ENCODE assay signal across 3 cellular contexts in genomic region chr3:123005291-123005690, GRCh38.
A peak's percentile ranks its signal among the peaks of the same experiment; 100 is the strongest.
TF ChIP-seq lines count a peak whose summit lies in the region.

No MANE protein-coding gene starts in this region.

TF ChIP-seq in HEK293, 187 proteins besides CTCF, POLR2A, EP300 and RAD21:
- TF ChIP-seq ZNF580 (tag by site-specific recombination; IDR thresholded peaks at IDR 0.05), result no peak
- no peak for TF ChIP-seq ZNF37A (tag by site-specific recombination; IDR thresholded peaks at IDR 0.05)
- TF ChIP-seq ZNF121 (tag by site-specific recombination; IDR thresholded peaks at IDR 0.05), result peak; percentile 94
- TF ChIP-seq ZNF48 (tag by site-specific recombination; IDR thresholded peaks at IDR 0.05), result no peak
- TF ChIP-seq IKZF3 (tag by site-specific recombination; IDR thresholded peaks at IDR 0.05), result no peak
TF ChIP-seq in HEK293: peak in this region for 1.

TF ChIP-seq in K562, 482 proteins besides CTCF, POLR2A, EP300 and RAD21:
- 0 out of 2 replicates have a peak, but pooled peaks have one; percentile 7 for TF ChIP-seq ZNF121 (CRISPR knock-in tag; conservative IDR thresholded peaks at IDR 0.05)
- TF ChIP-seq, protein P1, sequence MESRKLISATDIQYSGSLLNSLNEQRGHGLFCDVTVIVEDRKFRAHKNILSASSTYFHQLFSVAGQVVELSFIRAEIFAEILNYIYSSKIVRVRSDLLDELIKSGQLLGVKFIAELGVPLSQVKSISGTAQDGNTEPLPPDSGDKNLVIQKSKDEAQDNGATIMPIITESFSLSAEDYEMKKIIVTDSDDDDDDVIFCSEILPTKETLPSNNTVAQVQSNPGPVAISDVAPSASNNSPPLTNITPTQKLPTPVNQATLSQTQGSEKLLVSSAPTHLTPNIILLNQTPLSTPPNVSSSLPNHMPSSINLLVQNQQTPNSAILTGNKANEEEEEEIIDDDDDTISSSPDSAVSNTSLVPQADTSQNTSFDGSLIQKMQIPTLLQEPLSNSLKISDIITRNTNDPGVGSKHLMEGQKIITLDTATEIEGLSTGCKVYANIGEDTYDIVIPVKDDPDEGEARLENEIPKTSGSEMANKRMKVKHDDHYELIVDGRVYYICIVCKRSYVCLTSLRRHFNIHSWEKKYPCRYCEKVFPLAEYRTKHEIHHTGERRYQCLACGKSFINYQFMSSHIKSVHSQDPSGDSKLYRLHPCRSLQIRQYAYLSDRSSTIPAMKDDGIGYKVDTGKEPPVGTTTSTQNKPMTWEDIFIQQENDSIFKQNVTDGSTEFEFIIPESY (CRISPR knock-in tag; IDR thresholded peaks at IDR 0.05), result no peak

TF ChIP-seq in H1, 55 proteins besides CTCF, POLR2A, EP300 and RAD21:
- TF ChIP-seq ATF3 (IDR thresholded peaks at IDR 0.05; ENCODE audit: insufficient read depth, low read depth, low read length), result no peak
- no peak for TF ChIP-seq KDM4A (IDR thresholded peaks at IDR 0.05; ENCODE audit: low read depth, low read length, severe bottlenecking)
- TF ChIP-seq SRF (IDR thresholded peaks at IDR 0.05; ENCODE audit: low read depth, low read length), result no peak
- TF ChIP-seq KDM1A (IDR thresholded peaks at IDR 0.05; ENCODE audit: borderline replicate concordance, low read length), result 0 out of 2 replicates have a peak, but pooled peaks have one; percentile 31
